In genomic region chr21:16794944-16795343, GRCh38 we compare ENCODE assay signal across 14 cellular contexts.
A peak's percentile ranks its signal among the peaks of the same experiment; 100 is the strongest.
DNase-seq lines count a peak whose midpoint lies in the region; ATAC-seq and TF ChIP-seq lines count a peak whose summit lies in the region.
"Had no signal": no experiment of that assay in that cellular context is flagged by ENCODE, and none has a peak within 500 bp of the region (broad histone marks: within the 10 kb centered on the region; RNA-seq: fewer than 3 reads in every experiment).

No MANE protein-coding gene starts in this region.

- DNase-seq in MCF 10A (ENCODE audit: unreplicated experiment) (peak; percentile 71), breast epithelium (ENCODE audit: low spot score in 2 of 2) (no peak), T1000 (lab: John Stamatoyannopoulos, UW) (peak; percentile 8), foreskin fibroblast (peak; percentile 95 to 97), MM.1S (no peak), natural killer cell (no peak)
- DNase-seq: NCI-H510A treated with DMSO at 0.1 percent for 48 hours, transverse colon had no signal

- no peak for TF ChIP-seq POLR2A in breast epithelium (IDR thresholded peaks at IDR 0.05)

- intact Hi-C loops in MCF 10A (cut with micrococcal nuclease) (no loop called here), breast epithelium (cut with DNase I; ENCODE audit: low total_unique reads) (no loop called here), natural killer cell (cut with micrococcal nuclease) (no loop called here)

- no peak overlapping the region for H3K9ac ChIP-seq in skeletal muscle satellite cell (ENCODE audit: low read depth, low read length)
- no peak overlapping the region for H3K9ac ChIP-seq in MM.1S (ENCODE audit: low read length)

- BruUV-seq in MCF 10A (replicated peaks; lab: Mats Ljungman, UMichigan) = no TSS peak

- no peaks in the 10 kb centered on the region for H3K9me3 ChIP-seq in breast epithelium
- H3K9me3 ChIP-seq in skeletal muscle satellite cell (replicated peaks; ENCODE audit: low read length) = no peaks in the 10 kb centered on the region
- H3K9me3 ChIP-seq in MM.1S (replicated peaks; ENCODE audit: insufficient read depth, low read length) = no peaks in the 10 kb centered on the region
- H3K9me3 ChIP-seq: transverse colon had no signal

- H2AFZ ChIP-seq in MM.1S (ENCODE audit: low read length) = no peak overlapping the region

- H3K79me2 ChIP-seq in MM.1S (ENCODE audit: low read length) = no peaks in the 10 kb centered on the region

- H3K4me1 Mint-ChIP-seq in MCF 10A (ENCODE audit: insufficient read depth, unreplicated experiment) = peaks cover 6% of the 10 kb centered on the region
- no peaks in the 10 kb centered on the region for H3K4me1 Mint-ChIP-seq in natural killer cell
- H3K4me1 Mint-ChIP-seq: central memory CD8-positive, alpha-beta T cell had no signal

- H3K36me3 Mint-ChIP-seq in MCF 10A (ENCODE audit: insufficient read depth, unreplicated experiment) = no peaks in the 10 kb centered on the region
- peaks cover 6% of the 10 kb centered on the region for H3K36me3 Mint-ChIP-seq in natural killer cell

- H3K27ac Mint-ChIP-seq in MCF 10A (ENCODE audit: low read depth, unreplicated experiment) (no peak overlapping the region), natural killer cell (no peak overlapping the region)
- H3K27ac Mint-ChIP-seq: nephron had no signal

- H3F3A ChIP-seq in MM.1S (ENCODE audit: insufficient read depth, low read length) = no peaks in the 10 kb centered on the region

- POLR2A ChIA-PET in MCF 10A (lab: Yijun Ruan, JAX) = interaction anchor here (0.9 kb wide), 1 partner anchor 208 kb away, joined by 3 read pairs; no protein-coding TSS in a partner anchor

- H3K36me3 ChIP-seq in breast epithelium (no peaks in the 10 kb centered on the region), skeletal muscle satellite cell (ENCODE audit: insufficient read depth, low read length) (no peaks in the 10 kb centered on the region), MM.1S (replicated peaks; ENCODE audit: insufficient read depth, low read length) (no peaks in the 10 kb centered on the region)
- H3K36me3 ChIP-seq: transverse colon had no signal

- H3K27me3 Mint-ChIP-seq in MCF 10A (ENCODE audit: insufficient read depth, unreplicated experiment) (no peaks in the 10 kb centered on the region), natural killer cell (ENCODE audit: low read depth in 2 of 2) (no peaks in the 10 kb centered on the region)
- H3K27me3 Mint-ChIP-seq: central memory CD8-positive, alpha-beta T cell had no signal

- no peaks in the 10 kb centered on the region for H3K9me3 Mint-ChIP-seq in MCF 10A (ENCODE audit: unreplicated experiment)
- peaks cover 15% of the 10 kb centered on the region in 2 donors for H3K9me3 Mint-ChIP-seq in natural killer cell
- H3K9me3 Mint-ChIP-seq: nephron had no signal

- H3K27me3 ChIP-seq in breast epithelium (no peaks in the 10 kb centered on the region), skeletal muscle satellite cell (ENCODE audit: control insufficient read depth, insufficient read depth, low read length) (no peaks in the 10 kb centered on the region), MM.1S (replicated peaks; ENCODE audit: insufficient read depth, low read length) (no peaks in the 10 kb centered on the region)
- H3K27me3 ChIP-seq: transverse colon had no signal

- H3K9me2 ChIP-seq in MM.1S (replicated peaks; ENCODE audit: insufficient read depth, low read length) = no peaks in the 10 kb centered on the region

- CTCF ChIA-PET in MCF 10A (lab: Yijun Ruan, JAX) = interaction anchor here (1.1 kb wide), 1 partner anchor 13 kb away, joined by 3 read pairs; no protein-coding TSS in a partner anchor

- ATAC-seq in GM21390 (IDR thresholded peaks at IDR 0.05; ENCODE audit: unreplicated experiment) = no peak
- no peak for ATAC-seq in natural killer cell
- ATAC-seq: K562 had no signal

- peak overlapping the region; percentile 47 for H3K4me2 ChIP-seq in skeletal muscle satellite cell (ENCODE audit: low read length)
- H3K4me2 ChIP-seq in MM.1S (ENCODE audit: low read depth, low read length) = no peak overlapping the region

- H3K4me1 ChIP-seq in breast epithelium (no peaks in the 10 kb centered on the region), skeletal muscle satellite cell (ENCODE audit: control insufficient read depth, insufficient read depth, low read length) (peaks cover 22% of the 10 kb centered on the region), MM.1S (ENCODE audit: low read length) (no peaks in the 10 kb centered on the region)
- H3K4me1 ChIP-seq: transverse colon had no signal

- H3K4me3 ChIP-seq in breast epithelium (no peak overlapping the region), foreskin fibroblast (ENCODE audit: low read depth in 1 of 2, low read length in 2 of 2) (no peak overlapping the region), skeletal muscle satellite cell (ENCODE audit: low read length) (no peak overlapping the region), MM.1S (ENCODE audit: low read length) (no peak overlapping the region)
- H3K4me3 ChIP-seq: K562, transverse colon had no signal

- TF ChIP-seq CTCF in MCF 10A (IDR thresholded peaks at IDR 0.05; ENCODE audit: unreplicated experiment) (no peak), breast epithelium (IDR thresholded peaks at IDR 0.05) (no peak), foreskin fibroblast (IDR thresholded peaks at IDR 0.05; ENCODE audit: low read depth, low read length) (no peak), MM.1S (IDR thresholded peaks at IDR 0.05; ENCODE audit: low read length) (no peak), natural killer cell (IDR thresholded peaks at IDR 0.05) (no peak)

- H3K27ac ChIP-seq in breast epithelium = no peak overlapping the region
- H3K27ac ChIP-seq in MM.1S (ENCODE audit: low read length) = no peak overlapping the region
- H3K27ac ChIP-seq: 22Rv1, transverse colon had no signal

- H3K4me3 Mint-ChIP-seq in MCF 10A (ENCODE audit: unreplicated experiment) (no peak overlapping the region), natural killer cell (no peak overlapping the region)
- H3K4me3 Mint-ChIP-seq: central memory CD8-positive, alpha-beta T cell; nephron had no signal

- H4K20me1 ChIP-seq in MM.1S (ENCODE audit: insufficient read depth, low read length) = no peaks in the 10 kb centered on the region

Comparison
In these comparisons a context has a peak if more than half of its experiments do, and no peak if none do; other contexts are left out.
1. DNase-seq: peak in MCF 10A (single experiment), T1000 (single experiment) and foreskin fibroblast (2 of 2); none in breast epithelium (0 of 2), MM.1S (single experiment) and natural killer cell (single experiment).